Comparison of ENCODE assay signal across 1 cellular context in the genomic region with DNA sequence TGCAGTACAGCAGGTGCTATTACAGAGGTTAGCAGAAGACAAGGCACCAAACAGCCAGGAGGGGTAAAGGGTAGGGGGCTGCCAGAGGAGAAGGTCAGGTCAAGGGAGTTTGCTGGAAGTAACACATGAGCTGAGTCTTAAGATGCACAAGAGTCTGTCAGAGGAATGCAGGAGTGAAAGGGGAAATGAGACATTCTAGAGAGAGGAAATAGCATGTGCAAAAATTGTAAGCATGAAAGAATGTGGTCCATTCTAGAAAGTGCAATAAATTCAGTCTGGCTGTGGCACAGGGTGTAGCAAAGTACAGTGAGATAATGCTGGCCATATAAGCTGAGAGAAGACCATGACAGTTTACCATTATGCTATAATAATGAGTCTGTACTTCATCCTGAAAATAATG.
TF ChIP-seq lines count a peak whose summit lies in the region.

No MANE protein-coding gene starts in this region.

TF ChIP-seq in GM12878, 131 proteins besides CTCF, POLR2A, EP300 and RAD21 (continued from another document):
- TF ChIP-seq, protein P1, sequence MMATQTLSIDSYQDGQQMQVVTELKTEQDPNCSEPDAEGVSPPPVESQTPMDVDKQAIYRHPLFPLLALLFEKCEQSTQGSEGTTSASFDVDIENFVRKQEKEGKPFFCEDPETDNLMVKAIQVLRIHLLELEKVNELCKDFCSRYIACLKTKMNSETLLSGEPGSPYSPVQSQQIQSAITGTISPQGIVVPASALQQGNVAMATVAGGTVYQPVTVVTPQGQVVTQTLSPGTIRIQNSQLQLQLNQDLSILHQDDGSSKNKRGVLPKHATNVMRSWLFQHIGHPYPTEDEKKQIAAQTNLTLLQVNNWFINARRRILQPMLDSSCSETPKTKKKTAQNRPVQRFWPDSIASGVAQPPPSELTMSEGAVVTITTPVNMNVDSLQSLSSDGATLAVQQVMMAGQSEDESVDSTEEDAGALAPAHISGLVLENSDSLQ (IDR thresholded peaks at IDR 0.05): peak; percentile 19; the same call in 1 of the 2 replicates
- no peak for TF ChIP-seq NFYA (IDR thresholded peaks at IDR 0.05; ENCODE audit: borderline replicate concordance, low read depth, low read length)
- TF ChIP-seq, protein P2, sequence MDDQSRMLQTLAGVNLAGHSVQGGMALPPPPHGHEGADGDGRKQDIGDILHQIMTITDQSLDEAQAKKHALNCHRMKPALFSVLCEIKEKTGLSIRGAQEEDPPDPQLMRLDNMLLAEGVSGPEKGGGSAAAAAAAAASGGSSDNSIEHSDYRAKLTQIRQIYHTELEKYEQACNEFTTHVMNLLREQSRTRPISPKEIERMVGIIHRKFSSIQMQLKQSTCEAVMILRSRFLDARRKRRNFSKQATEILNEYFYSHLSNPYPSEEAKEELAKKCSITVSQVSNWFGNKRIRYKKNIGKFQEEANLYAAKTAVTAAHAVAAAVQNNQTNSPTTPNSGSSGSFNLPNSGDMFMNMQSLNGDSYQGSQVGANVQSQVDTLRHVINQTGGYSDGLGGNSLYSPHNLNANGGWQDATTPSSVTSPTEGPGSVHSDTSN (IDR thresholded peaks at IDR 0.05; ENCODE audit: insufficient replicate concordance, low read depth, low read length): no peak
- peak in 1 of 2 experiments; percentile 44; a peak in 1 of 4 replicates for TF ChIP-seq ETV6 (conservative IDR thresholded peaks at IDR 0.05 in 1 of 2, IDR thresholded peaks at IDR 0.05 in 1 of 2; ENCODE audit: borderline replicate concordance in 1 of 2, low read depth in 1 of 2)
- peak; percentile 40 to 54; a peak in 1 of 4 replicates for TF ChIP-seq BHLHE40 (IDR thresholded peaks at IDR 0.05; ENCODE audit: borderline replicate concordance in 1 of 2, low read depth in 2 of 2, low read length in 1 of 2)
- no peak for TF ChIP-seq RFX5 (IDR thresholded peaks at IDR 0.05; ENCODE audit: low read depth, low read length)
